ENCODE assay signal across 9 cellular contexts in the genomic region with DNA sequence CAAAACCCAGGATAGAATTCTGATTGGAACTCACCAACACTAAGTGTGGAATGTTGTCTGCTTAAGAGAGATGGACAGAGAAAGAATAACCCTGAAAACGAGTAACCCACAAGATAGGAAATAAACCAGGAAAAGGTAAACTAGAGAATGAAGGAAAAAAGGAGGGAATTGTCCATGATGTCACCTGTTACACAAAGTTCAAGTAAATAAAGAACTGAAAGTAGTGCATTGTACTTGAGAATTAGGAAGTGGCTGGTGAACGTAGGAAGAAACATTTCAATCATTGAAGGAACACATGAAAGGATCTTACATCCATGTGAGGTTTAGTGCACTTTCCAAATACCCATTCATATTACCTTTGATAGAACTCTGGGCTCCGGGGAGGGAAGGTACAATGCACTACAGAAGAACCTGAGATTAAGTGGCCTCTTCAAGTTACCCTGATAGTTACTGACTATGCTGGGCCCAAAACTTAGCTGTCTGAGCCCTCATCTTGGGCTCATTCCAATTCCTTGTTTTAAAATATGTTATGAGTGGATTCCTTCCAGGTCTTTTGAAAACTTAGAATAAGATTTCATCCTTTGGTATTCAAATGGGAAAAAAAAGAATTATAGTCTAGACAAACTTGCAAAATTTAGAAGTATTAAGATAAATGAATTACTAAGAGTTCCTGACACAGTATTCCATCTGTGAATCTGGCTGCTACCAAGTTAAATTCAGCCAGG. TPM values are rescaled to one million over a fixed set of nuclear protein-coding genes. Genes with fewer than 3 reads are reported as not detected.
DNase-seq lines count a peak whose midpoint lies in the region; ATAC-seq and TF ChIP-seq lines count a peak whose summit lies in the region.
"Had no signal": no experiment of that assay in that cellular context is flagged by ENCODE, and none has a peak within 500 bp of the region (broad histone marks: within the 10 kb centered on the region; RNA-seq: fewer than 3 reads in every experiment).

No MANE protein-coding gene starts in this region.

- peak overlapping the region; percentile 76 to 96 (median 81) for H3K4me2 ChIP-seq in BLaER1 treated with 17β-estradiol and CSF1 and Interleukin-3, amounts not matched to agents 10 nM and 100 nM

- H3K9ac ChIP-seq in BLaER1 treated with 17β-estradiol and CSF1 and Interleukin-3, amounts not matched to agents 10 nM and 100 nM, result peak overlapping the region in 1 of 11 experiments; percentile 90; a peak in 1 of 22 replicates

- peaks cover 0 to 11% (median 3%) of the 10 kb centered on the region in 11 experiments; a peak in 13 of 22 replicates for H3K36me3 ChIP-seq in BLaER1 treated with 17β-estradiol and CSF1 and Interleukin-3, amounts not matched to agents 10 nM and 100 nM

- H4K20me1 ChIP-seq in BLaER1 treated with 17β-estradiol and CSF1 and Interleukin-3, amounts not matched to agents 10 nM and 100 nM, result peaks cover 0 to 31% (median 16%) of the 10 kb centered on the region in 11 experiments; a peak in 11 of 22 replicates

- peaks cover 2% of the 10 kb centered on the region for H3K27me3 Mint-ChIP-seq in chondrocyte (ENCODE audit: low read depth)
- peaks cover 31% of the 10 kb centered on the region for H3K27me3 Mint-ChIP-seq in neural crest cell (ENCODE audit: low read depth)

- no peak overlapping the region for H3K4me3 Mint-ChIP-seq in chondrocyte (ENCODE audit: unreplicated experiment)
- H3K4me3 Mint-ChIP-seq in neural crest cell, result peak overlapping the region; percentile 99

- ATAC-seq in HG03460 (IDR thresholded peaks at IDR 0.05; ENCODE audit: unreplicated experiment), result no peak
- no peak for ATAC-seq in GM18517 (IDR thresholded peaks at IDR 0.05; ENCODE audit: unreplicated experiment)

- peaks cover 23 to 39% (median 29%) of the 10 kb centered on the region in 10 experiments for H3K4me1 ChIP-seq in BLaER1 treated with 17β-estradiol and CSF1 and Interleukin-3, amounts not matched to agents 10 nM and 100 nM

- H3K27ac ChIP-seq in BLaER1 treated with 17β-estradiol and CSF1 and Interleukin-3, amounts not matched to agents 10 nM and 100 nM, result peak overlapping the region in 1 of 11 experiments; percentile 96; a peak in 2 of 22 replicates

- H3K27me3 ChIP-seq in BLaER1 treated with 17β-estradiol and CSF1 and Interleukin-3, amounts not matched to agents 10 nM and 100 nM, result no peaks in the 10 kb centered on the region

- H3K36me3 Mint-ChIP-seq in chondrocyte (ENCODE audit: low read depth) (no peaks in the 10 kb centered on the region), neural crest cell (ENCODE audit: low read depth) (no peaks in the 10 kb centered on the region)

- H3K9me3 Mint-ChIP-seq in chondrocyte (ENCODE audit: low read depth) (no peaks in the 10 kb centered on the region), neural crest cell (no peaks in the 10 kb centered on the region)

- DNase-seq in NAMALWA (ENCODE audit: low spot score) (peak; percentile 47), chondrocyte (ENCODE audit: low spot score) (no peak), neural crest cell (ENCODE audit: low read depth, low spot score) (no peak), retina (no peak), germinal center (ENCODE audit: low spot score) (no peak)
- DNase-seq: left colon had no signal

- H3K4me3 ChIP-seq in BLaER1 treated with 17β-estradiol and CSF1 and Interleukin-3, amounts not matched to agents 10 nM and 100 nM, result peak overlapping the region; percentile 76 to 94 (median 83); a peak in 15 of 20 replicates

- H3K27ac Mint-ChIP-seq in chondrocyte (ENCODE audit: unreplicated experiment), result peak overlapping the region; percentile 98
- H3K27ac Mint-ChIP-seq in neural crest cell (ENCODE audit: unreplicated experiment), result no peak overlapping the region

- TF ChIP-seq CTCF in chondrocyte (IDR thresholded peaks at IDR 0.05), result no peak
- no peak for TF ChIP-seq CTCF in neural crest cell (conservative IDR thresholded peaks at IDR 0.05)

- H3K4me1 Mint-ChIP-seq in chondrocyte (ENCODE audit: low read depth), result peaks cover 46% of the 10 kb centered on the region
- peaks cover 28% of the 10 kb centered on the region for H3K4me1 Mint-ChIP-seq in neural crest cell

- H3K9me3 ChIP-seq in BLaER1 treated with 17β-estradiol and CSF1 and Interleukin-3, amounts not matched to agents 10 nM and 100 nM (replicated peaks in 1 of 11), result no peaks in the 10 kb centered on the region

RNA-seq across cellular contexts. Expression of a gene that starts 1.1 kb away (rescaled TPM):
- total RNA-seq in chondrocyte (58.2 to 69.3 TPM (median 66.5 TPM) in 3 replicates), neural crest cell (30.0 and 34.5 TPM in 2 replicates)

RNA-seq across cellular contexts. Expression of a gene that starts 24.1 kb away (rescaled TPM):
- total RNA-seq in chondrocyte, result not detected in 3 replicates
- not detected in 2 replicates for total RNA-seq in neural crest cell
- total RNA-seq: left colon had no signal

RNA-seq across cellular contexts. Expression of a gene that starts 38.5 kb away (rescaled TPM):
- not detected in 3 replicates for total RNA-seq in chondrocyte
- total RNA-seq in neural crest cell, result not detected in 2 replicates
- total RNA-seq: left colon had no signal

RNA-seq across cellular contexts. Expression of a gene that starts 56.1 kb away (rescaled TPM):
- total RNA-seq in chondrocyte (not detected in 3 replicates), neural crest cell (not detected in 2 replicates)
- total RNA-seq: left colon had no signal
